In the genomic region with DNA sequence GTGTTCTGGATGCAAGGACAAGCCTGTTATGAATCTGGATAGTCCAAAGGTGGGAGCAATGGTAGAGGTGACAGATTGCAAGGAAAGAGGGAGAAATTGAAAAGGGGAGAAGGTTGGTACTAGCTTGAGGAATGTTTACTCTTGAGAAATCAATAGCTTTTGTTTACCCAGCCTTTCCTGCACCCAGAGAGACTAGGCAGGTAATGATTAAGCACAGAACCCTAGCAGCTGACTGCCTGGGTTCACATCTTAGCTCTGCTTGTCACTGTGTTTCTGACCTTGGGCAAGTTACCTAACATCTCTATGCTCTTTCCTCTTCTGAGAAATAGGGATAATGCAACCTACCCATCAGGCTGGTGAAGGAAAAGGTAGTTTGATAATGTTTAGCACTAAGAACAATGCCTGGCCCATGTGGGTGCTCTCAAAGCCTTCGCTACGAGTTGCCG, we compare ENCODE assay signal across 18 cellular contexts.
DNase-seq lines count a peak whose midpoint lies in the region; ATAC-seq and TF ChIP-seq lines count a peak whose summit lies in the region.
"Had no signal": no experiment of that assay in that cellular context is flagged by ENCODE, and none has a peak within 500 bp of the region (broad histone marks: within the 10 kb centered on the region; RNA-seq: fewer than 3 reads in every experiment).

No MANE protein-coding gene starts in this region.

- no peak for TF ChIP-seq POLR2A in stomach (IDR thresholded peaks at IDR 0.05)

- TF ChIP-seq CTCF in RWPE2 (IDR thresholded peaks at IDR 0.05; ENCODE audit: poor library complexity, severe bottlenecking) (no peak), stomach (IDR thresholded peaks at IDR 0.05) (no peak)

- intact Hi-C loops in stomach (cut with DNase I; ENCODE audit: low total_unique reads), result no loop called here

- H3K4me1 ChIP-seq in RWPE2 (ENCODE audit: insufficient read depth, poor library complexity, severe bottlenecking) (peaks cover 11% of the 10 kb centered on the region), stomach (peaks cover 13 to 57% (median 42%) of the 10 kb centered on the region in 4 donors)
- H3K4me1 ChIP-seq: breast epithelium, tibial nerve had no signal

- H3K27ac ChIP-seq in RWPE2 (ENCODE audit: poor library complexity, severe bottlenecking) (peak overlapping the region; percentile 58), stomach (peak overlapping the region; percentile 64 to 88 (median 77))
- H3K27ac ChIP-seq: 22Rv1, breast epithelium, C4-2B, tibial nerve had no signal

- H3K4me3 ChIP-seq in RWPE2 (ENCODE audit: severe bottlenecking) (no peak overlapping the region), stomach (no peak overlapping the region)
- H3K4me3 ChIP-seq: breast epithelium, tibial nerve had no signal

- DNase-seq in NCI-H1417 (lab: John Stamatoyannopoulos, UW), result peak in 2 of 3 experiments; percentile 47 to 54
- no peak for DNase-seq in NCI-H1417 treated with DMSO at 0.1 percent for 48 hours (lab: John Stamatoyannopoulos, UW)
- DNase-seq in RWPE2 (ENCODE audit: low spot score), result no peak
- DNase-seq in kidney tubule cell (ENCODE audit: low spot score), result peak; percentile 67
- peak; percentile 48 for DNase-seq in stomach
- DNase-seq in dermis blood vessel endothelial cell, result no peak
- no peak for DNase-seq in SIG-M5 (lab: John Stamatoyannopoulos, UW)
- DNase-seq: activated CD4-positive, alpha-beta T cell treated with anti-CD3 and anti-CD28 coated beads, Interleukin-2, amount 50 U/mL, for 48 hours; activated T-cell treated with anti-CD3 and anti-CD28 coated beads, Interleukin-2, amount 50 U/mL, for 4 hours; hippocampal formation; NCI-H187; NCI-H524 had no signal

- H3K36me3 ChIP-seq in RWPE2 (ENCODE audit: low read depth) (0 out of 2 replicates have a peak, but pooled peaks cover 8% of the 10 kb centered on the region), stomach (peaks cover 8 to 83% (median 57%) of the 10 kb centered on the region in 4 donors)
- H3K36me3 ChIP-seq: breast epithelium had no signal

- peak; percentile 72 for ATAC-seq in RWPE2 (ENCODE audit: low read depth)
- no peak for ATAC-seq in HG02678 (IDR thresholded peaks at IDR 0.05; ENCODE audit: unreplicated experiment)
- ATAC-seq: activated T-cell treated with anti-CD3 and anti-CD28 coated beads, Interleukin-2, amount 50 U/mL, for 4 hours; stimulated activated effector memory CD8-positive, alpha-beta T cell treated with anti-CD3 and anti-CD28 coated beads, Interleukin-12 subunit alpha, Interleukin-12 subunit beta, amount 100 ng/mL, for 72 hours had no signal

- 42 to 64% (median 47%) methylated on average over 3 of the region's 3 CpGs for WGBS in stomach, 5 donors

- no peaks in the 10 kb centered on the region for H3K9me3 ChIP-seq in RWPE2 (ENCODE audit: severe bottlenecking)
- H3K9me3 ChIP-seq in stomach, result no peaks in the 10 kb centered on the region
- H3K9me3 ChIP-seq: breast epithelium, tibial nerve had no signal

- H3K27me3 ChIP-seq in RWPE2 (ENCODE audit: insufficient read depth, poor library complexity, severe bottlenecking) (no peaks in the 10 kb centered on the region), stomach (no peaks in the 10 kb centered on the region)
- H3K27me3 ChIP-seq: breast epithelium, tibial nerve had no signal

- no peak for TF ChIP-seq EP300 in stomach (IDR thresholded peaks at IDR 0.05)

Comparison
In these comparisons a context has a peak if more than half of its experiments do, and no peak if none do; other contexts are left out.
1. DNase-seq: peak in NCI-H1417 (2 of 3), kidney tubule cell (single experiment) and stomach (single experiment); none in NCI-H1417 treated with DMSO at 0.1 percent for 48 hours (single experiment), RWPE2 (single experiment), dermis blood vessel endothelial cell (single experiment) and SIG-M5 (single experiment).